Comparison of ENCODE assay signal across 17 cellular contexts in genomic region chrX:20471483-20471882, GRCh38.
A peak's percentile ranks its signal among the peaks of the same experiment; 100 is the strongest.
DNase-seq lines count a peak whose midpoint lies in the region; ATAC-seq, FAIRE-seq and TF ChIP-seq lines count a peak whose summit lies in the region.
"Had no signal": no experiment of that assay in that cellular context is flagged by ENCODE, and none has a peak within 500 bp of the region (broad histone marks: within the 10 kb centered on the region; RNA-seq: fewer than 3 reads in every experiment).

No MANE protein-coding gene starts in this region.

- peak; percentile 92 for ATAC-seq in HepG2
- ATAC-seq in right lobe of liver: no peak
- ATAC-seq in WTC11: no peak
- peak; percentile 53 for ATAC-seq in sciatic nerve
- ATAC-seq: GM12878, GM23338 had no signal

- POLR2A ChIA-PET in HepG2 (lab: Yijun Ruan, JAX) (interaction anchor here (0.8 to 2.4 kb wide), 3 partner anchors 7 to 28 kb away, joined by 3 to 15 read pairs (median 3); no protein-coding TSS in a partner anchor), WTC11 (lab: Charles Lee) (no interaction called here)

- no peaks in the 10 kb centered on the region for H4K20me1 ChIP-seq in HepG2 (ENCODE audit: insufficient read depth, low read length)
- H4K20me1 ChIP-seq: BLaER1 treated with 17β-estradiol and CSF1 and Interleukin-3, amounts not matched to agents 10 nM and 100 nM had no signal

- TF ChIP-seq POLR2A in HepG2 (IDR thresholded peaks at IDR 0.05; ENCODE audit: insufficient read depth in 1 of 2, low read depth in 2 of 2, low read length in 2 of 2): no peak
- no peak for TF ChIP-seq POLR2A in right lobe of liver (IDR thresholded peaks at IDR 0.05)
- no peak for TF ChIP-seq POLR2A in ovary (IDR thresholded peaks at IDR 0.05)

- H3K4me1 Mint-ChIP-seq in WTC11: no peaks in the 10 kb centered on the region
- no peaks in the 10 kb centered on the region for H3K4me1 Mint-ChIP-seq in glutamatergic neuron (ENCODE audit: low read depth, unreplicated experiment)
- H3K4me1 Mint-ChIP-seq: CD4-positive, CD25-positive, alpha-beta regulatory T cell; GM23338 had no signal

- BruUV-seq in HepG2 (replicated peaks; lab: Mats Ljungman, UMichigan): no TSS peak

- H3K4me3 ChIP-seq in HepG2 (replicated peaks in 1 of 3; ENCODE audit: insufficient read depth in 1 of 3, low read depth in 2 of 3, low read length in 3 of 3) (no peak overlapping the region), right lobe of liver (no peak overlapping the region), ovary (no peak overlapping the region)
- H3K4me3 ChIP-seq: BLaER1 treated with 17β-estradiol and CSF1 and Interleukin-3, amounts not matched to agents 10 nM and 100 nM; GM12878; GM23338 had no signal

- H2AFZ ChIP-seq in HepG2 (ENCODE audit: low read length): no peak overlapping the region
- H2AFZ ChIP-seq: GM23338 had no signal

- H3K4me1 ChIP-seq in HepG2 (ENCODE audit: insufficient read depth, low read length) (peaks cover 89% of the 10 kb centered on the region), right lobe of liver (no peaks in the 10 kb centered on the region), ovary (ENCODE audit: insufficient read depth) (no peaks in the 10 kb centered on the region)
- H3K4me1 ChIP-seq: BLaER1 treated with 17β-estradiol and CSF1 and Interleukin-3, amounts not matched to agents 10 nM and 100 nM had no signal

- H3K79me2 ChIP-seq in HepG2 (ENCODE audit: insufficient read depth, low read length): no peaks in the 10 kb centered on the region

- H3K27ac Mint-ChIP-seq in WTC11: no peak overlapping the region
- H3K27ac Mint-ChIP-seq in glutamatergic neuron (ENCODE audit: unreplicated experiment): peak overlapping the region; percentile 73
- H3K27ac Mint-ChIP-seq: CD4-positive, CD25-positive, alpha-beta regulatory T cell; GM23338 had no signal

- peak overlapping the region; percentile 54 for H3K9ac ChIP-seq in HepG2 (ENCODE audit: insufficient read depth, low read depth, low read length)
- H3K9ac ChIP-seq: BLaER1 treated with 17β-estradiol and CSF1 and Interleukin-3, amounts not matched to agents 10 nM and 100 nM had no signal

- DNase-seq in HepG2 (ENCODE audit: low spot score) (peak; percentile 95), right lobe of liver (no peak), WTC11 (ENCODE audit: low spot score) (no peak), glutamatergic neuron (no peak), sciatic nerve (ENCODE audit: low spot score) (no peak), caudate nucleus (lab: John Stamatoyannopoulos, UW) (no peak), ovary (no peak)
- no peak for DNase-seq in stimulated activated CD4-positive, alpha-beta T cell treated with anti-CD3 and anti-CD28 coated beads, Interleukin-15, amount 100 ng/mL, for 24 hours
- DNase-seq: ACHN; CD4-positive, CD25-positive, alpha-beta regulatory T cell; DMS79; H7 had no signal

- H3K9me3 Mint-ChIP-seq in WTC11 (no peaks in the 10 kb centered on the region), glutamatergic neuron (ENCODE audit: unreplicated experiment) (peaks cover 2% of the 10 kb centered on the region)
- H3K9me3 Mint-ChIP-seq: GM23338 had no signal

- TF ChIP-seq EP300 in HepG2 (IDR thresholded peaks at IDR 0.05; ENCODE audit: low read depth in 2 of 2, low read length in 2 of 2) (peak in 1 of 2 experiments; percentile 99; a peak in 2 of 4 replicates), HepG2 (CRISPR knock-in tag; IDR thresholded peaks at IDR 0.05; ENCODE audit: borderline replicate concordance) (peak; percentile 93), ovary (IDR thresholded peaks at IDR 0.05) (no peak)

- H3K27me3 ChIP-seq in HepG2 (ENCODE audit: control insufficient read depth in 1 of 2, insufficient read depth in 2 of 2, low read length in 2 of 2): no peaks in the 10 kb centered on the region
- H3K27me3 ChIP-seq in right lobe of liver: no peaks in the 10 kb centered on the region
- no peaks in the 10 kb centered on the region for H3K27me3 ChIP-seq in ovary
- H3K27me3 ChIP-seq: BLaER1 treated with 17β-estradiol and CSF1 and Interleukin-3, amounts not matched to agents 10 nM and 100 nM had no signal

- FAIRE-seq in HepG2 (lab: Jason Lieb, UNC): peak; percentile 84
- FAIRE-seq: GM12878, GM18507 had no signal

- CTCF ChIA-PET in HepG2 (lab: Yijun Ruan, JAX; ENCODE audit: low intra/inter-chr PET ratio, low total read pairs) (no interaction called here), WTC11 (lab: Charles Lee) (no interaction called here)

- H3K36me3 Mint-ChIP-seq in WTC11 (no peaks in the 10 kb centered on the region), glutamatergic neuron (ENCODE audit: unreplicated experiment) (no peaks in the 10 kb centered on the region)
- H3K36me3 Mint-ChIP-seq: CD4-positive, CD25-positive, alpha-beta regulatory T cell had no signal

- H3K36me3 ChIP-seq in HepG2 (replicated peaks in 1 of 2; ENCODE audit: control insufficient read depth in 1 of 2, insufficient read depth in 2 of 2, low read length in 2 of 2) (no peaks in the 10 kb centered on the region), right lobe of liver (no peaks in the 10 kb centered on the region), ovary (no peaks in the 10 kb centered on the region)
- H3K36me3 ChIP-seq: BLaER1 treated with 17β-estradiol and CSF1 and Interleukin-3, amounts not matched to agents 10 nM and 100 nM had no signal

- no peak for TF ChIP-seq RAD21 in HepG2 (CRISPR knock-in tag; IDR thresholded peaks at IDR 0.05)

- no peak overlapping the region for H3K4me3 Mint-ChIP-seq in WTC11
- H3K4me3 Mint-ChIP-seq in glutamatergic neuron (ENCODE audit: unreplicated experiment): no peak overlapping the region
- H3K4me3 Mint-ChIP-seq: CD4-positive, CD25-positive, alpha-beta regulatory T cell; GM23338 had no signal

- H3K27me3 Mint-ChIP-seq in WTC11 (ENCODE audit: low read depth) (no peaks in the 10 kb centered on the region), glutamatergic neuron (ENCODE audit: unreplicated experiment) (peaks cover 2% of the 10 kb centered on the region)
- H3K27me3 Mint-ChIP-seq: CD4-positive, CD25-positive, alpha-beta regulatory T cell had no signal

- TF ChIP-seq CTCF in HepG2 (CRISPR knock-in tag; IDR thresholded peaks at IDR 0.05): no peak
- no peak for TF ChIP-seq CTCF in right lobe of liver (IDR thresholded peaks at IDR 0.05)
- no peak for TF ChIP-seq CTCF in WTC11 (IDR thresholded peaks at IDR 0.05)
- no peak for TF ChIP-seq CTCF in glutamatergic neuron (IDR thresholded peaks at IDR 0.05; ENCODE audit: partially characterized antibody, unreplicated experiment)
- no peak for TF ChIP-seq CTCF in ovary (IDR thresholded peaks at IDR 0.05)

- intact Hi-C loops in HepG2 (cut with micrococcal nuclease; ENCODE audit: unreplicated experiment): loop anchor here (1.0 to 10.0 kb wide), 3 partner anchors 9 to 217 kb away; no protein-coding TSS in a partner anchor
- intact Hi-C loops in right lobe of liver (cut with DNase I): no loop called here
- intact Hi-C loops in sciatic nerve (cut with DNase I): no loop called here
- intact Hi-C loops in ovary (cut with DNase I): no loop called here

- peak overlapping the region; percentile 51; the same call in 1 of the 2 replicates for H3K4me2 ChIP-seq in HepG2 (ENCODE audit: low read depth, low read length)
- H3K4me2 ChIP-seq: BLaER1 treated with 17β-estradiol and CSF1 and Interleukin-3, amounts not matched to agents 10 nM and 100 nM; GM23338 had no signal

- in situ Hi-C loops in HepG2 (cut with HindIII; ENCODE audit: extremely low pct_ligation_motif_present, low pct_unique_long_range_greater_than_20kb): no loop called here

- H3K9me3 ChIP-seq in HepG2 (ENCODE audit: low read length) (no peaks in the 10 kb centered on the region), right lobe of liver (no peaks in the 10 kb centered on the region), ovary (no peaks in the 10 kb centered on the region)
- H3K9me3 ChIP-seq: BLaER1 treated with 17β-estradiol and CSF1 and Interleukin-3, amounts not matched to agents 10 nM and 100 nM had no signal

- peak overlapping the region; percentile 93 for H3K27ac ChIP-seq in HepG2 (ENCODE audit: extremely low read length, insufficient read depth, low read length)
- no peak overlapping the region for H3K27ac ChIP-seq in right lobe of liver
- H3K27ac ChIP-seq in caudate nucleus (ENCODE audit: low read depth, low read length): no peak overlapping the region
- no peak overlapping the region for H3K27ac ChIP-seq in ovary
- H3K27ac ChIP-seq: BLaER1 treated with 17β-estradiol and CSF1 and Interleukin-3, amounts not matched to agents 10 nM and 100 nM; HL-60 had no signal

TF ChIP-seq in HepG2, 621 proteins besides CTCF, POLR2A, EP300 and RAD21 (continues in another document):
- TF ChIP-seq, protein P1, sequence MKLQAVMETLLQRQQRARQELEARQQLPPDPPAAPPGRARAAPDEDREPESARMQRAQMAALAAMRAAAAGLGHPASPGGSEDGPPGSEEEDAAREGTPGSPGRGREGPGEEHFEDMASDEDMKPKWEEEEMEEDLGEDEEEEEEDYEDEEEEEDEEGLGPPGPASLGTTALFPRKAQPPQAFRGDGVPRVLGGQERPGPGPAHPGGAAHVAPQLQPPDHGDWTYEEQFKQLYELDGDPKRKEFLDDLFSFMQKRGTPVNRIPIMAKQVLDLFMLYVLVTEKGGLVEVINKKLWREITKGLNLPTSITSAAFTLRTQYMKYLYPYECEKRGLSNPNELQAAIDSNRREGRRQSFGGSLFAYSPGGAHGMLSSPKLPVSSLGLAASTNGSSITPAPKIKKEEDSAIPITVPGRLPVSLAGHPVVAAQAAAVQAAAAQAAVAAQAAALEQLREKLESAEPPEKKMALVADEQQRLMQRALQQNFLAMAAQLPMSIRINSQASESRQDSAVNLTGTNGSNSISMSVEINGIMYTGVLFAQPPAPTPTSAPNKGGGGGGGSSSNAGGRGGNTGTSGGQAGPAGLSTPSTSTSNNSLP (IDR thresholded peaks at IDR 0.05; ENCODE audit: low read depth, low read length): peak; percentile 59; the same call in 1 of the 2 replicates
- no peak for TF ChIP-seq FOXA1 (IDR thresholded peaks at IDR 0.05)
- peak; percentile 75 for TF ChIP-seq FOXA1 (CRISPR knock-in tag; IDR thresholded peaks at IDR 0.05)

TF ChIP-seq in WTC11, 78 proteins besides CTCF, POLR2A, EP300 and RAD21:
- no peak for TF ChIP-seq SP1 (CRISPR knock-in tag; conservative IDR thresholded peaks at IDR 0.05)
- peak; percentile 52; the same call in 1 of the 2 replicates for TF ChIP-seq GABPB1 (CRISPR knock-in tag; IDR thresholded peaks at IDR 0.05)

Comparison
In these comparisons a context has a peak if more than half of its experiments do, and no peak if none do; other contexts are left out.
1. ATAC-seq: peak in HepG2 (single experiment) and sciatic nerve (single experiment); none in right lobe of liver (0 of 4) and WTC11 (single experiment).
2. Of the 50 proteins assayed by ChIP-seq in both HepG2 and WTC11: peak only in HepG2: AFF4, ATF2, ESRRA, FOXJ3, FOXK1, FOXP1 and 6 more; only in WTC11: GABPB1; in both: none; in neither: 35; mixed calls (peak in some experiments, not most) for 2.